8 cellular contexts compared by ENCODE assay signal in the genomic region with DNA sequence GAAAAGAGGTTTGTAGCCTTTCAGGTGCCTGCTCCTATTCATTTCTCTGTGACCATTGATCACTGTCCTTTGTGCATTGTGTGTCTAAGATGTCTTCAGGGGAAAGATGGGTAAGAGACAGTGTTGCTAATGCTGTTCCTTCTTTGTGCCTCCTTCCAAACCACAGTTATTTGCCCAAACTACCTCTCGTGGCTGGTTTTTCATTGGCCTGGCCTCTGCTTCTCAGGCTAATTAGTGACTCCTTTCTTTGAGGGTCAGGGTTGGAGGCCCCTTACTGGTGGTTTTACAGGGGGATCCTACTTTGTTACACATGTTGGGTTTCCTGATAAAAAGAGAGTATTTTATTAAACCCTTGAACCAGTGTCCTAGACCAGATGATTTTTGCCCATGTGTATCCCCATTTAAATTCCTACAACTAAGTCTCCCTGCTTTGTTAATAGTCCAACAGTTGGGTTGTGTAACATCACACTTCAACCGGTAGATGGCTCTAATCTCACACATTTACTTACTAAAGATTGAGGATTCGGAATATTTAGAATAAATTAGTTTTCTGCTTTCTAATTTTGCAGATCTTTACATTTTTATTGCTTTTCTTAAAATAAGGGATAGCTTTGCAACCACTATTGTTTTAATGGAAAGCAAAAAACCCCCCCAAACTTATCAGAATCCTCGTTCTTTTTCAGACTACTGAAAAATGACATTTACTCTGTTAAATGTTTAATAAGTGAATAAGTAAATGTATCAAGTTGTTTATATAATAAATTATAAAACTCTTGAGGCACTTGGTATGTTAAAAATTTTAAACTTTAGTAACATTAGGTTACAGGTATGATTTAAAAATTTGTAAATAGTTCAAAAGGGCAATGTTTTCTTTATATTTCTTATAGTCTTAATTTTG. TPM values are rescaled to one million over a fixed set of nuclear protein-coding genes. Genes with fewer than 3 reads are reported as not detected.
DNase-seq lines count a peak whose midpoint lies in the region; ATAC-seq and TF ChIP-seq lines count a peak whose summit lies in the region.

No MANE protein-coding gene starts in this region.

- H3K4me2 ChIP-seq in fibroblast of lung (ENCODE audit: extremely low read depth, insufficient read depth, low read length) = peak overlapping the region; percentile 98

- H4K20me1 ChIP-seq in fibroblast of lung (ENCODE audit: control insufficient read depth, extremely low read depth, insufficient read depth, low read length) = no peaks in the 10 kb centered on the region

- H3K4me3 Mint-ChIP-seq in activated T-cell treated with anti-CD3 and anti-CD28 coated beads, Interleukin-2, amount 50 U/mL, for 24 hours = peak overlapping the region; percentile 94
- peak overlapping the region; percentile 96 for H3K4me3 Mint-ChIP-seq in T-helper 17 cell

- H3K4me1 ChIP-seq in fibroblast of lung (ENCODE audit: control insufficient read depth, extremely low read depth, insufficient read depth, low read length) = peaks cover 8% of the 10 kb centered on the region
- H3K4me1 ChIP-seq in neuron (ENCODE audit: insufficient read depth, low read length) = peaks cover 32% of the 10 kb centered on the region

- peaks cover 60% of the 10 kb centered on the region for H3K36me3 Mint-ChIP-seq in activated T-cell treated with anti-CD3 and anti-CD28 coated beads, Interleukin-2, amount 50 U/mL, for 24 hours (ENCODE audit: low read depth)
- H3K36me3 Mint-ChIP-seq in T-helper 17 cell (ENCODE audit: low read depth) = peaks cover 3% of the 10 kb centered on the region

- TF ChIP-seq POLR2A in lower leg skin (IDR thresholded peaks at IDR 0.05) = no peak

- no peak for ATAC-seq in T-helper 17 cell

- H3K36me3 ChIP-seq in fibroblast of lung (ENCODE audit: control insufficient read depth, insufficient read depth, low read length) (no peaks in the 10 kb centered on the region), neuron (ENCODE audit: insufficient read depth, low read length) (peaks cover 3% of the 10 kb centered on the region)

- no peaks in the 10 kb centered on the region for H3K9me3 ChIP-seq in T-helper 17 cell (ENCODE audit: control insufficient read depth, low read length, poor library complexity, severe bottlenecking)
- no peaks in the 10 kb centered on the region for H3K9me3 ChIP-seq in fibroblast of lung (ENCODE audit: control insufficient read depth, insufficient read depth, low read depth, low read length)
- no peaks in the 10 kb centered on the region for H3K9me3 ChIP-seq in neuron (ENCODE audit: low read length)

- H3K9ac ChIP-seq in fibroblast of lung (ENCODE audit: insufficient read depth, low read length) = no peak overlapping the region

- H2AFZ ChIP-seq in fibroblast of lung (ENCODE audit: low read length) (no peak overlapping the region), neuron (ENCODE audit: low read depth, low read length) (no peak overlapping the region)

- H3K4me3 ChIP-seq in fibroblast of lung (replicated peaks in 1 of 4; ENCODE audit: control extremely low read depth in 1 of 4, insufficient read depth in 1 of 4, low read depth in 3 of 4, low read length in 4 of 4) = peak overlapping the region; percentile 33 to 92 (median 82)
- H3K4me3 ChIP-seq in neuron (ENCODE audit: low read length) = peak overlapping the region; percentile 99
- H3K4me3 ChIP-seq in lower leg skin (ENCODE audit: low read depth, poor library complexity, severe bottlenecking) = no peak overlapping the region

- DNase-seq in activated T-cell treated with anti-CD3 and anti-CD28 coated beads, Interleukin-2, amount 50 U/mL, for 24 hours = no peak
- no peak for DNase-seq in activated T-cell treated with anti-CD3 and anti-CD28 coated beads, Interleukin-2, amount 50 U/mL, for 48 hours
- DNase-seq in Kasumi-1 (lab: John Stamatoyannopoulos, UW) = peak; percentile 86 to 87
- no peak for DNase-seq in T-helper 17 cell
- peak; percentile 53 to 75 for DNase-seq in fibroblast of lung (ENCODE audit: low read depth in 2 of 2)
- DNase-seq in lower leg skin (ENCODE audit: low spot score in 2 of 2) = no peak
- no peak for DNase-seq in activated CD4-positive, alpha-beta T cell treated with anti-CD3 and anti-CD28 coated beads, Interleukin-2, amount 50 U/mL, for 1 hour

- H3K27me3 Mint-ChIP-seq in activated T-cell treated with anti-CD3 and anti-CD28 coated beads, Interleukin-2, amount 50 U/mL, for 24 hours = no peaks in the 10 kb centered on the region
- H3K27me3 Mint-ChIP-seq in T-helper 17 cell = no peaks in the 10 kb centered on the region

- H3K27me3 ChIP-seq in fibroblast of lung (ENCODE audit: control insufficient read depth, insufficient read depth, low read length) = no peaks in the 10 kb centered on the region
- H3K27me3 ChIP-seq in neuron (ENCODE audit: insufficient read depth, low read length) = no peaks in the 10 kb centered on the region

- H3K27ac Mint-ChIP-seq in activated T-cell treated with anti-CD3 and anti-CD28 coated beads, Interleukin-2, amount 50 U/mL, for 24 hours = peak overlapping the region; percentile 47
- H3K27ac Mint-ChIP-seq in T-helper 17 cell = no peak overlapping the region

- WGBS in lower leg skin, 2 donors = 8 to 12% methylated on average over 4 of the region's 4 CpGs

- H3K4me1 Mint-ChIP-seq in activated T-cell treated with anti-CD3 and anti-CD28 coated beads, Interleukin-2, amount 50 U/mL, for 24 hours (ENCODE audit: low read depth) = peaks cover 50% of the 10 kb centered on the region
- H3K4me1 Mint-ChIP-seq in T-helper 17 cell = peaks cover 40% of the 10 kb centered on the region

- no peaks in the 10 kb centered on the region for H3K9me3 Mint-ChIP-seq in activated T-cell treated with anti-CD3 and anti-CD28 coated beads, Interleukin-2, amount 50 U/mL, for 24 hours

- intact Hi-C loops in lower leg skin (cut with DNase I; ENCODE audit: low total_unique reads) = loop anchor here (10.0 kb wide), 1 partner anchor 213 kb away; a partner anchor contains a TSS

- H3K27ac ChIP-seq in fibroblast of lung (ENCODE audit: insufficient read depth, low read length) = no peak overlapping the region

- peaks cover 35% of the 10 kb centered on the region for H3K79me2 ChIP-seq in fibroblast of lung (ENCODE audit: control insufficient read depth, insufficient read depth, low read length)

- TF ChIP-seq CTCF in fibroblast of lung (conservative IDR thresholded peaks at IDR 0.05 in 1 of 2, IDR thresholded peaks at IDR 0.05 in 1 of 2; ENCODE audit: low read depth in 1 of 2, low read length in 2 of 2) = peak; percentile 56 to 77
- TF ChIP-seq CTCF in lower leg skin (IDR thresholded peaks at IDR 0.05) = no peak

RNA-seq across cellular contexts. Expression of a gene that starts 2.4 kb away (rescaled TPM):
- 10 to 100 TPM in 1 of 2 donors, 1 to 10 TPM in 1; 9.0 to 10.5 TPM for total RNA-seq in T-helper 17 cell
- total RNA-seq in fibroblast of lung = 3.3 TPM in 2 replicates
- 1.5 and 3.3 TPM in 2 replicates for polyA plus RNA-seq in fibroblast of lung
- polyA plus RNA-seq in fibroblast of lung (2012) = 1.4 and 3.1 TPM in 2 replicates
- polyA minus RNA-seq in fibroblast of lung (ENCODE audit: low replicate concordance) = 1.3 and 7.0 TPM in 2 replicates
- 1 to 10 TPM; 6.5 to 9.5 (median 9.1) TPM for total RNA-seq in lower leg skin

RNA-seq across cellular contexts. Expression of a gene that starts 32.2 kb away (rescaled TPM):
- total RNA-seq in T-helper 17 cell (under 1 TPM in 1 of 2 donors, not detected in 1; 0.05 TPM), fibroblast of lung (6.9 and 10.2 TPM in 2 replicates), lower leg skin (1 to 10 TPM; 1.5 to 6.5 (median 2.7) TPM)
- polyA plus RNA-seq in fibroblast of lung = 0.73 and 0.95 TPM in 2 replicates
- polyA plus RNA-seq in fibroblast of lung (2012) = 0.24 and 1.1 TPM in 2 replicates
- 0.15 and 2.1 TPM in 2 replicates for polyA minus RNA-seq in fibroblast of lung (ENCODE audit: low replicate concordance)

Comparison
In these comparisons a context has a peak if more than half of its experiments do, and no peak if none do; other contexts are left out.
1. DNase-seq: peak in Kasumi-1 (2 of 2) and fibroblast of lung (2 of 2); none in activated T-cell treated with anti-CD3 and anti-CD28 coated beads, Interleukin-2, amount 50 U/mL, for 24 hours (single experiment), activated T-cell treated with anti-CD3 and anti-CD28 coated beads, Interleukin-2, amount 50 U/mL, for 48 hours (0 of 2), T-helper 17 cell (0 of 3), lower leg skin (0 of 2) and activated CD4-positive, alpha-beta T cell treated with anti-CD3 and anti-CD28 coated beads, Interleukin-2, amount 50 U/mL, for 1 hour (single experiment).
2. CTCF ChIP-seq: peak in fibroblast of lung (2 of 2); none in lower leg skin (0 of 3).